In the genomic region with DNA sequence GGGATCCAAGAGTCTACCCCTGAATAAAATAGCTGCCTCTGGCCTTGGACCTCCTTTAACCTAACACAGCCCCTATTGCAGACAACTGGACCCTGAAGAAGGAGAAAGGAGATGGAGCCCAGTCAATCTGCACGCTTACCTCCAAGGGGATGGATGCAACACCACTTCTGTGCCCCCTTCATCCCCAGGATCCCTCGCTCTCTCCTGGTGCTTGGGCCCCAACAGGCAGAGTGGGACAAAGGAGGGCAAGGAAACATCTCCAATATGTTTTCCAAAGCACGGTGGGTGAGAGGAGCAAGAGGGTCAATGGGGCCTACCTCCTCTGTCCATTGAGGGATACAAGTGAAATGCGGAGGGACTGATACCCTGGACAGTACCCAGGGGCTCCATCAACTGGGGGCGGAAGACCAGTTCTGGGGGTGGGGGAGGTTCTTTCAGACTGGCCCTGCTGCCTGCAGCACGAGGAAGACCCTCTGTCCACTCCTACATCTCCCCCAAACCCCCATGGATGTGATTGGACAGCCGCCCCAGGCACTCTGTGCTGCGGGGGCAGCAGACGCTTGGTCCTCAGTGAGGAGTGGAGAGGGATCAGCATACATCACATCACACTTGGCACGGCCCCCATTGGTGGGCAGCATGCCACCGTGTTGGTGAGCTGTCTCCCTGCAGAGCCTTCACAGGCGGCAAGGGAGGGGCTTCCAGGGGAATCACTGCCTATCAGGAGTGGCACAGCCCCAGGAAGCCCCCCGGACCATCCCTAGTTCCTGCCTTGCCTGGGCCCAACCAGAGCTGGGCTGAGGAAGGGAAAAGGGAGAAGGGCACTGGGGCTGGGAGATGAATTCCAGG, we compare ENCODE assay signal across 15 cellular contexts.
A peak's percentile ranks its signal among the peaks of the same experiment; 100 is the strongest.
DNase-seq lines count a peak whose midpoint lies in the region; ATAC-seq and TF ChIP-seq lines count a peak whose summit lies in the region.
"Had no signal": no experiment of that assay in that cellular context is flagged by ENCODE, and none has a peak within 500 bp of the region (broad histone marks: within the 10 kb centered on the region; RNA-seq: fewer than 3 reads in every experiment).

No MANE protein-coding gene starts in this region.

- H3K36me3 ChIP-seq in brain microvascular endothelial cell (replicated peaks) (no peaks in the 10 kb centered on the region), heart left ventricle (no peaks in the 10 kb centered on the region), skeletal muscle tissue (ENCODE audit: control insufficient read depth in 3 of 3, insufficient read depth in 3 of 3, low read length in 3 of 3) (no peaks in the 10 kb centered on the region)

- H3K4me3 Mint-ChIP-seq in activated CD4-positive, alpha-beta T cell treated with anti-CD3 and anti-CD28 coated beads, Interleukin-2, amount 10 ng/mL, durations not matched to agents 7 days and 5 days: no peak overlapping the region

- WGBS in heart left ventricle, 4 donors: 53 to 67% (median 56%) methylated on average over 10 to 13 of the region's 13 CpGs

- peaks cover 0 to 5% (median 0%) of the 10 kb centered on the region in 12 donors for H3K9me3 ChIP-seq in heart left ventricle
- no peaks in the 10 kb centered on the region for H3K9me3 ChIP-seq in skeletal muscle tissue (ENCODE audit: control insufficient read depth in 3 of 3, low read length in 3 of 3)

- in situ Hi-C loops in brain microvascular endothelial cell (cut with HindIII; ENCODE audit: low pct_ligation_motif_present, low sequenced_read_pairs): no loop called here

- CTCF ChIA-PET in activated CD4-positive, alpha-beta T cell treated with anti-CD3 and anti-CD28 coated beads, Interleukin-2, amount 10 ng/mL, durations not matched to agents 7 days and 5 days (lab: Charles Lee): interaction anchor here (1.9 kb wide), 1 partner anchor 14 kb away, joined by 4 read pairs; no protein-coding TSS in a partner anchor

- DNase-seq in EH (ENCODE audit: low read depth) (peak; percentile 58), brain microvascular endothelial cell (no peak), heart left ventricle (peak; percentile 70 to 87 (median 81)), NCI-H1436 (lab: John Stamatoyannopoulos, UW) (no peak), hippocampal formation (lab: John Stamatoyannopoulos, UW) (no peak), NCI-H1105 treated with DMSO at 0.1 percent for 48 hours (lab: John Stamatoyannopoulos, UW) (no peak)
- no peak for DNase-seq in activated CD4-positive, alpha-beta T cell treated with anti-CD3 and anti-CD28 coated beads, Interleukin-2, amount 10 ng/mL, durations not matched to agents 7 days and 5 days
- DNase-seq: activated effector memory CD4-positive, alpha-beta T cell treated with Interleukin-2 at 50 U/mL for 16 hours; DMS 273 treated with DMSO at 0.1 percent for 48 hours; mesendoderm; NCI-H1417 treated with DMSO at 0.1 percent for 48 hours; stimulated activated CD4-positive, alpha-beta T cell treated with anti-CD3 and anti-CD28 coated beads, Interleukin-12 subunit alpha, Interleukin-12 subunit beta, amount 100 ng/mL, for 4 hours; stimulated activated naive CD4-positive, alpha-beta T cell had no signal

- H3K27ac Mint-ChIP-seq in activated CD4-positive, alpha-beta T cell treated with anti-CD3 and anti-CD28 coated beads, Interleukin-2, amount 10 ng/mL, durations not matched to agents 7 days and 5 days: no peak overlapping the region

- H3K27ac ChIP-seq in brain microvascular endothelial cell (peak overlapping the region; percentile 97), heart left ventricle (peak overlapping the region in 8 of 12 donors; percentile 3 to 93 (median 82)), skeletal muscle tissue (ENCODE audit: low read depth, low read length) (peak overlapping the region; percentile 86)
- H3K27ac ChIP-seq: VCaP had no signal

- H3K9ac ChIP-seq in skeletal muscle tissue (ENCODE audit: low read depth in 1 of 3, low read length in 3 of 3): no peak overlapping the region

- H3K27me3 Mint-ChIP-seq in activated CD4-positive, alpha-beta T cell treated with anti-CD3 and anti-CD28 coated beads, Interleukin-2, amount 10 ng/mL, durations not matched to agents 7 days and 5 days: peaks cover 7% of the 10 kb centered on the region

- H3K9me3 Mint-ChIP-seq in activated CD4-positive, alpha-beta T cell treated with anti-CD3 and anti-CD28 coated beads, Interleukin-2, amount 10 ng/mL, durations not matched to agents 7 days and 5 days: peaks cover 2% of the 10 kb centered on the region

- intact Hi-C loops in heart left ventricle (cut with DNase I): no loop called here

- ATAC-seq in heart left ventricle: peak in 2 of 4 donors; percentile 2 to 17

- TF ChIP-seq CTCF in brain microvascular endothelial cell (IDR thresholded peaks at IDR 0.05; ENCODE audit: low read depth, low read length, missing control alignments) (no peak), heart left ventricle (IDR thresholded peaks at IDR 0.05) (no peak)

- H3K27me3 ChIP-seq in brain microvascular endothelial cell (replicated peaks): no peaks in the 10 kb centered on the region
- no peaks in the 10 kb centered on the region for H3K27me3 ChIP-seq in heart left ventricle
- H3K27me3 ChIP-seq in skeletal muscle tissue (ENCODE audit: control insufficient read depth in 3 of 3, insufficient read depth in 3 of 3, low read length in 3 of 3): no peaks in the 10 kb centered on the region

- H3K4me1 Mint-ChIP-seq in activated CD4-positive, alpha-beta T cell treated with anti-CD3 and anti-CD28 coated beads, Interleukin-2, amount 10 ng/mL, durations not matched to agents 7 days and 5 days: peaks cover 9% of the 10 kb centered on the region

- POLR2A ChIA-PET in activated CD4-positive, alpha-beta T cell treated with anti-CD3 and anti-CD28 coated beads, Interleukin-2, amount 10 ng/mL, durations not matched to agents 7 days and 5 days (lab: Charles Lee): no interaction called here

- H3K4me1 ChIP-seq in heart left ventricle (peaks cover 7 to 87% (median 56%) of the 10 kb centered on the region in 12 donors), skeletal muscle tissue (ENCODE audit: control insufficient read depth in 3 of 3, insufficient read depth in 3 of 3, low read length in 3 of 3) (peaks cover 47 to 72% (median 63%) of the 10 kb centered on the region in 3 donors)

- no peaks in the 10 kb centered on the region for H3K36me3 Mint-ChIP-seq in activated CD4-positive, alpha-beta T cell treated with anti-CD3 and anti-CD28 coated beads, Interleukin-2, amount 10 ng/mL, durations not matched to agents 7 days and 5 days (ENCODE audit: low read depth)

- H3K4me3 ChIP-seq in brain microvascular endothelial cell (ENCODE audit: low read depth, low read length) (no peak overlapping the region), heart left ventricle (no peak overlapping the region), skeletal muscle tissue (ENCODE audit: low read length in 3 of 3) (no peak overlapping the region)

- no peak for TF ChIP-seq POLR2A in heart left ventricle (IDR thresholded peaks at IDR 0.05)

Comparison
In these comparisons a context has a peak if more than half of its experiments do, and no peak if none do; other contexts are left out.
1. DNase-seq: peak in EH (single experiment) and heart left ventricle (5 of 5); none in brain microvascular endothelial cell (single experiment), NCI-H1436 (single experiment), hippocampal formation (0 of 2), activated CD4-positive, alpha-beta T cell treated with anti-CD3 and anti-CD28 coated beads, Interleukin-2, amount 10 ng/mL, durations not matched to agents 7 days and 5 days (single experiment) and NCI-H1105 treated with DMSO at 0.1 percent for 48 hours (single experiment).
2. Peak in every context shown above with its lines, with median percentiles within 50 percentile points of each other: H3K27ac ChIP-seq.